In the genomic region with DNA sequence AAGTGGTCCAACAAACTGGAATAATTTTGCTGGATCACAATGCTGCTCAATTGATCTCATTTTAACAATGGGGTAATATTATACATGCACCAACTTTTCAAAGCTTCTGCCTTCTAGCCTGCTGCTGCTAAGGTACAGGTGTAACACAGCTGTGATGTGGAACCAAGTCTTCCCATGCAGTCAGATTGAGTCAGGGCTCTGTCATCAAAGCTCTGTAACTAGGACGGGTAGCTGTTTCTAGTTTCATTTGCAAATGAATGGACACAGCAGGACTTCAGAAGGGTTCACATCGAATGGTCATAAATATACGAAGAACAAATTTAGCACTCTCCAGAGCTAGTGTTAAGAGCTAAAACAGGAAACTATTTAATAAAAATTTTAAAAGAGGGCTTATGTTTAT, we compare ENCODE assay signal across 20 cellular contexts.
"Had no signal": no experiment of that assay in that cellular context is flagged by ENCODE, and none has a peak within 500 bp of the region (broad histone marks: within the 10 kb centered on the region; RNA-seq: fewer than 3 reads in every experiment).

No MANE protein-coding gene starts in this region.

- H3K36me3 ChIP-seq: esophagus squamous epithelium, spleen, tibial nerve, upper lobe of right lung, vagina had no signal

- DNase-seq: effector memory CD8-positive, alpha-beta T cell; esophagus squamous epithelium; foreskin fibroblast; kidney glomerular epithelial cell; natural killer cell; posterior cingulate gyrus; spleen; stimulated activated CD4-positive, alpha-beta T cell treated with anti-CD3 and anti-CD28 coated beads, Interleukin-15, amount 100 ng/mL, for 24 hours; stimulated activated CD4-positive, alpha-beta T cell treated with anti-CD3 and anti-CD28 coated beads, Interleukin-1b, Interleukin-23, amount 100 ng/mL, for 48 hours; stimulated activated CD4-positive, alpha-beta T cell treated with anti-CD3 and anti-CD28 coated beads, Interleukin-4, amount 100 ng/mL, for 24 hours; stimulated activated naive B cell treated with anti-CD40 and anti-IgM and Interleukin-4, amounts not matched to agents 10 μg/mL and 1 μg/mL and 100 μg/mL, for 72 hours; stimulated activated naive CD8-positive, alpha-beta T cell treated with anti-CD3 and anti-CD28 coated beads, Interleukin-15, amount 100 ng/mL, for 72 hours; testis; upper lobe of right lung had no signal

- H3K27me3 ChIP-seq: esophagus squamous epithelium, spleen, testis, tibial nerve, upper lobe of right lung, vagina had no signal

- H3K9me3 Mint-ChIP-seq: effector memory CD8-positive, alpha-beta T cell; mesothelial cell of epicardium; neural crest cell; stimulated activated naive B cell treated with anti-CD40 and anti-IgM and Interleukin-4, amounts not matched to agents 10 μg/mL and 1 μg/mL and 100 μg/mL, for 72 hours; stimulated activated naive CD8-positive, alpha-beta T cell treated with anti-CD3 and anti-CD28 coated beads, Interleukin-15, amount 100 ng/mL, for 72 hours had no signal

- ATAC-seq: effector memory CD8-positive, alpha-beta T cell; left lobe of liver; natural killer cell; sciatic nerve; stimulated activated naive B cell treated with anti-CD40 and anti-IgM and Interleukin-4, amounts not matched to agents 10 μg/mL and 1 μg/mL and 100 μg/mL, for 72 hours; stimulated activated naive CD8-positive, alpha-beta T cell treated with anti-CD3 and anti-CD28 coated beads, Interleukin-15, amount 100 ng/mL, for 72 hours; upper lobe of right lung had no signal

- H3K4me3 ChIP-seq: esophagus squamous epithelium, spleen, testis, tibial nerve, upper lobe of right lung, vagina had no signal

- H3K27ac ChIP-seq: esophagus squamous epithelium, spleen, testis, tibial nerve, upper lobe of right lung, vagina had no signal

- H3K4me3 Mint-ChIP-seq: effector memory CD8-positive, alpha-beta T cell; mesothelial cell of epicardium; natural killer cell; neural crest cell; stimulated activated naive B cell treated with anti-CD40 and anti-IgM and Interleukin-4, amounts not matched to agents 10 μg/mL and 1 μg/mL and 100 μg/mL, for 72 hours; stimulated activated naive CD8-positive, alpha-beta T cell treated with anti-CD3 and anti-CD28 coated beads, Interleukin-15, amount 100 ng/mL, for 72 hours had no signal

- H3K4me1 Mint-ChIP-seq: natural killer cell; neural crest cell; stimulated activated naive B cell treated with anti-CD40 and anti-IgM and Interleukin-4, amounts not matched to agents 10 μg/mL and 1 μg/mL and 100 μg/mL, for 72 hours; stimulated activated naive CD8-positive, alpha-beta T cell treated with anti-CD3 and anti-CD28 coated beads, Interleukin-15, amount 100 ng/mL, for 72 hours had no signal

- H3K9me3 ChIP-seq: esophagus squamous epithelium, spleen, testis, tibial nerve, upper lobe of right lung, vagina had no signal

- H3K27ac Mint-ChIP-seq: effector memory CD8-positive, alpha-beta T cell; mesothelial cell of epicardium; natural killer cell; stimulated activated naive B cell treated with anti-CD40 and anti-IgM and Interleukin-4, amounts not matched to agents 10 μg/mL and 1 μg/mL and 100 μg/mL, for 72 hours; stimulated activated naive CD8-positive, alpha-beta T cell treated with anti-CD3 and anti-CD28 coated beads, Interleukin-15, amount 100 ng/mL, for 72 hours had no signal

- H3K4me1 ChIP-seq: esophagus squamous epithelium, spleen, testis, tibial nerve, upper lobe of right lung, vagina had no signal

- H3K36me3 Mint-ChIP-seq: mesothelial cell of epicardium; natural killer cell; stimulated activated naive B cell treated with anti-CD40 and anti-IgM and Interleukin-4, amounts not matched to agents 10 μg/mL and 1 μg/mL and 100 μg/mL, for 72 hours had no signal
